ENCODE assay signal across 8 cellular contexts in genomic region chr9:134738869-134739659, GRCh38.
DNase-seq lines count a peak whose midpoint lies in the region; ATAC-seq and TF ChIP-seq lines count a peak whose summit lies in the region.

No MANE protein-coding gene starts in this region.

- TF ChIP-seq CTCF in esophagus muscularis mucosa (IDR thresholded peaks at IDR 0.05), result peak; percentile 95 to 98 (median 96)
- TF ChIP-seq CTCF in suprapubic skin (IDR thresholded peaks at IDR 0.05), result peak; percentile 81 to 91

- intact Hi-C loops in esophagus muscularis mucosa (cut with DNase I), result loop anchor here (1.0 kb wide), 1 partner anchor 41 kb away; no protein-coding TSS in a partner anchor

- H3K4me3 ChIP-seq in esophagus muscularis mucosa (no peak overlapping the region), suprapubic skin (no peak overlapping the region)

- TF ChIP-seq EP300 in esophagus muscularis mucosa (IDR thresholded peaks at IDR 0.05), result no peak
- no peak for TF ChIP-seq EP300 in suprapubic skin (IDR thresholded peaks at IDR 0.05)

- POLR2A ChIA-PET in naive thymus-derived CD8-positive, alpha-beta T cell (lab: Charles Lee), result no interaction called here

- no peaks in the 10 kb centered on the region for H3K27me3 ChIP-seq in esophagus muscularis mucosa
- H3K27me3 ChIP-seq in suprapubic skin, result peaks cover 3% of the 10 kb centered on the region

- H3K36me3 ChIP-seq in esophagus muscularis mucosa, result peaks cover 0 to 63% (median 22%) of the 10 kb centered on the region in 4 donors
- peaks cover 8% of the 10 kb centered on the region for H3K36me3 ChIP-seq in suprapubic skin

- TF ChIP-seq POLR2A in esophagus muscularis mucosa (IDR thresholded peaks at IDR 0.05; ENCODE audit: low read depth) (no peak), suprapubic skin (IDR thresholded peaks at IDR 0.05) (no peak)

- peaks cover 0 to 6% (median 0%) of the 10 kb centered on the region in 4 donors for H3K4me1 Mint-ChIP-seq in naive thymus-derived CD8-positive, alpha-beta T cell

- H3K27ac ChIP-seq in esophagus muscularis mucosa (replicated peaks in 1 of 4) (peak overlapping the region in 1 of 4 donors; percentile 33), suprapubic skin (no peak overlapping the region)

- DNase-seq in NCI-H1436 (lab: John Stamatoyannopoulos, UW) (peak; percentile 70), NCI-H1436 treated with DMSO at 0.1 percent for 48 hours (lab: John Stamatoyannopoulos, UW) (no peak), NCI-H1694 (lab: John Stamatoyannopoulos, UW) (peak; percentile 41), esophagus muscularis mucosa (ENCODE audit: extremely low spot score) (peak; percentile 94), suprapubic skin (ENCODE audit: low spot score in 2 of 2) (peak; percentile 78 to 89)
- DNase-seq in activated CD4-positive, alpha-beta T cell treated with anti-CD3 and anti-CD28 coated beads, Interleukin-2, amount 50 U/mL, for 48 hours, result peak; percentile 47 to 52
- peak in 8 of 10 donors; percentile 7 to 35 (median 29) for DNase-seq in naive thymus-derived CD8-positive, alpha-beta T cell

- no peaks in the 10 kb centered on the region for H3K9me3 Mint-ChIP-seq in naive thymus-derived CD8-positive, alpha-beta T cell

- H3K27ac Mint-ChIP-seq in naive thymus-derived CD8-positive, alpha-beta T cell, result no peak overlapping the region

- peaks cover 0 to 22% (median 7%) of the 10 kb centered on the region in 5 donors for H3K27me3 Mint-ChIP-seq in naive thymus-derived CD8-positive, alpha-beta T cell

- H3K4me1 ChIP-seq in esophagus muscularis mucosa (peaks cover 16 to 50% (median 49%) of the 10 kb centered on the region in 4 donors), suprapubic skin (peaks cover 22% of the 10 kb centered on the region)

- H3K36me3 Mint-ChIP-seq in naive thymus-derived CD8-positive, alpha-beta T cell, result no peaks in the 10 kb centered on the region

- WGBS in esophagus muscularis mucosa, result 43% methylated on average over 19 of the region's 31 CpGs
- WGBS in suprapubic skin, result 45% methylated on average over 16 of the region's 31 CpGs

- no peak for ATAC-seq in naive thymus-derived CD8-positive, alpha-beta T cell
- no peak for ATAC-seq in GM21723 (IDR thresholded peaks at IDR 0.05; ENCODE audit: unreplicated experiment)

- no peaks in the 10 kb centered on the region for H3K9me3 ChIP-seq in esophagus muscularis mucosa
- H3K9me3 ChIP-seq in suprapubic skin, result no peaks in the 10 kb centered on the region

- no peak overlapping the region for H3K4me3 Mint-ChIP-seq in naive thymus-derived CD8-positive, alpha-beta T cell
